In the genomic region with DNA sequence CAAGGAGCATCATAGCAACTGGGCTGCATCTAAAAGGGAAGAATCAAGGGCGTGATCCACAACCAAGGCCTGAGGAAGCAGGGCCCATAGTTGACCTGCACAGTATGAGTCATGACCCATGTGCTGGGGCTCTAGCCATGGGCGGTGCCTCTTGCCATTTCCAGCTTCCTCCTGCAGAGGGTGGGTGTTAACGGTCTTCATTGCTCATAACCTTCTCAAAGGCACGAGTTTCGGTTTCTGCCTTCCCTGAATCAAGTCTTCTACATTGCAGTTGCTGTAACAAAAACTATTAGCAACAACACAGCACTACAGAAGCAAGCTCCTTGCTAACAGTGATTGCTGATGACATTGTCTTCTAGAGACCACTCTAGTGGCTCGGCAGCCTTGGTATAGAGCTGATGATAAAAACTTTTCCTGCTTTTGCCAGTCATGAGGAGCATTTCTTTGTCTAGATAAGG, we compare ENCODE assay signal across 7 cellular contexts.
DNase-seq lines count a peak whose midpoint lies in the region; ATAC-seq, FAIRE-seq and TF ChIP-seq lines count a peak whose summit lies in the region.

No MANE protein-coding gene starts in this region.

- peaks cover 2% of the 10 kb centered on the region for H3K9me3 Mint-ChIP-seq in astrocyte (ENCODE audit: unreplicated experiment)

- H3K4me1 ChIP-seq in astrocyte (ENCODE audit: insufficient read depth, low read length) (no peaks in the 10 kb centered on the region), SJCRH30 (no peaks in the 10 kb centered on the region)

- DNase-seq in OCI-M1 (lab: John Stamatoyannopoulos, UW) (peak; percentile 97), astrocyte (ENCODE audit: low read depth) (peak; percentile 65), left colon (peak; percentile 27 to 66), SJCRH30 (no peak)
- peak; percentile 54 for DNase-seq in stimulated activated naive CD8-positive, alpha-beta T cell treated with anti-CD3 and anti-CD28 coated beads, Interleukin-15, Interleukin-2, amounts not matched to agents 100 U/mL and 50 U/mL, for 24 hours

- peak; percentile 86 for ATAC-seq in GM18858 (IDR thresholded peaks at IDR 0.05; ENCODE audit: unreplicated experiment)
- peak; percentile 98 for ATAC-seq in HG02885 (IDR thresholded peaks at IDR 0.05; ENCODE audit: poor library complexity, unreplicated experiment)
- peak; percentile 80 for ATAC-seq in left colon
- ATAC-seq in stimulated activated naive CD8-positive, alpha-beta T cell treated with anti-CD3 and anti-CD28 coated beads, Interleukin-15, Interleukin-2, amounts not matched to agents 100 U/mL and 50 U/mL, for 24 hours, result peak; percentile 91

- no peaks in the 10 kb centered on the region for H3K27me3 ChIP-seq in astrocyte (ENCODE audit: insufficient read depth, low read length)
- H3K27me3 ChIP-seq in SJCRH30, result no peaks in the 10 kb centered on the region

- H3K9me3 ChIP-seq in astrocyte (ENCODE audit: insufficient read depth, low read depth, low read length) (no peaks in the 10 kb centered on the region), SJCRH30 (replicated peaks) (no peaks in the 10 kb centered on the region)

- no peaks in the 10 kb centered on the region for H3K36me3 ChIP-seq in astrocyte (ENCODE audit: insufficient read depth, low read length)
- no peaks in the 10 kb centered on the region for H3K36me3 ChIP-seq in SJCRH30

- no peak for TF ChIP-seq CTCF in astrocyte (IDR thresholded peaks at IDR 0.05; ENCODE audit: insufficient read depth, low read depth, low read length)

- peaks cover 17% of the 10 kb centered on the region for H3K27me3 Mint-ChIP-seq in astrocyte (ENCODE audit: low read depth, unreplicated experiment)

- no peaks in the 10 kb centered on the region for H4K20me1 ChIP-seq in astrocyte (ENCODE audit: insufficient read depth, low read length)

- no peak for FAIRE-seq in astrocyte (lab: Jason Lieb, UNC)

- H3K79me2 ChIP-seq in astrocyte (ENCODE audit: insufficient read depth, low read length), result no peaks in the 10 kb centered on the region

- H3K4me3 Mint-ChIP-seq in astrocyte (ENCODE audit: unreplicated experiment), result no peak overlapping the region

- H3K4me2 ChIP-seq in astrocyte (ENCODE audit: low read length), result peak overlapping the region; percentile 39

- H3K4me1 Mint-ChIP-seq in astrocyte (ENCODE audit: low read depth, unreplicated experiment), result peaks cover 7% of the 10 kb centered on the region

- no peak overlapping the region for H3K9ac ChIP-seq in astrocyte (ENCODE audit: low read length)

- intact Hi-C loops in left colon (cut with DNase I, micrococcal nuclease), result no loop called here

- H3K4me3 ChIP-seq in astrocyte (ENCODE audit: insufficient read depth, low read depth, low read length), result no peak overlapping the region
- no peak overlapping the region for H3K4me3 ChIP-seq in SJCRH30

- no peaks in the 10 kb centered on the region for H3K36me3 Mint-ChIP-seq in astrocyte (ENCODE audit: low read depth, unreplicated experiment)

- no peak overlapping the region for H3K27ac Mint-ChIP-seq in astrocyte (ENCODE audit: unreplicated experiment)

- H2AFZ ChIP-seq in astrocyte (ENCODE audit: low read depth, low read length), result peak overlapping the region; percentile 53

- H3K27ac ChIP-seq in astrocyte (ENCODE audit: low read depth, low read length), result peak overlapping the region; percentile 8
- H3K27ac ChIP-seq in SJCRH30, result no peak overlapping the region

Comparison
In these comparisons a context has a peak if more than half of its experiments do, and no peak if none do; other contexts are left out.
1. DNase-seq: peak in OCI-M1 (single experiment), astrocyte (single experiment), left colon (2 of 2) and stimulated activated naive CD8-positive, alpha-beta T cell treated with anti-CD3 and anti-CD28 coated beads, Interleukin-15, Interleukin-2, amounts not matched to agents 100 U/mL and 50 U/mL, for 24 hours (single experiment); none in SJCRH30 (0 of 2).
2. Peak in every context shown above with its lines, with median percentiles within 50 percentile points of each other: ATAC-seq.